In the genomic region with DNA sequence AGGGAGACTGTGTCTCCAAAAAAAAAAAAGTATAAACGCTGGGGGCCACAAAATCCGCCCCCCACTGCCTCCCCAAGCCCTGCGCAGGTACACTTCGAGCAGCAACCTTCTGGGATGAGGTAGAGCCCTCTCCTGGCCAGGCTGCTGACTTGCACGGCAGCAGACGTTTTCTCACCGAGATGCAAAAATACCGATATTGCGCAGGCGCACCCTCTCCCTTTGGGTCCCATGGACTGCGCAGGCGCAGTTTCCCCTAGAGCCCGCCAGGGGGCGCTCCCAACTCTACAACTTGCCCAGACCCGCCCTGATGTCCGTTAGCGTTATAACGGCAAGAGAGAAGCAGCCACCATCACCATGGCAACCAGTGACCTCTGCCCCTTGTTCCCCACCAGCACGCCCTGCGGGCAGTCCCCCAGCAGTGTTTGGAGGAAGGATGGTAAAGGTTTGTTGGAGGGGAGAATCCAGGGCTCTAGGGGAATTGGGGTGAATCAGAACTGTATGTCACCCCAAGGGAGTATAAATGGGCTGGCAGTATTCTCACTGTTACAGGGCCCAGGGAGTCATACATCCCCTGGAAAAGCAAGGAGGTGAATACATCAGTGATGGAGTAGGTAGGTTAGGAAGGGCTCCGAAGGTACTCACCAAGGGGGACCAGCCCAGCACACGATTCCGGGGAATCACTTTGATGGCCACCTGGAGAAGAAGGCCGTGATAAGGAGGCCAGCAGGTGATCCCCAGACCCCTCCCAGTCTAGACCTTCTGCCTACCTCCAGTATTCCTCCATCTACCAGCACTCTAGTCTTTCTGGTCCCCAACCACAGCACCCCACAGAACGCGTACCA, we compare ENCODE assay signal across 8 cellular contexts. TPM values are rescaled to one million over a fixed set of nuclear protein-coding genes. Genes with fewer than 3 reads are reported as not detected.
DNase-seq lines count a peak whose midpoint lies in the region; ATAC-seq and TF ChIP-seq lines count a peak whose summit lies in the region.

No MANE protein-coding gene starts in this region.

- peak overlapping the region; percentile 72 for H3K4me2 ChIP-seq in DOHH2 (ENCODE audit: low read length)
- H3K4me2 ChIP-seq in trophoblast cell (ENCODE audit: low read length) = peak overlapping the region; percentile 89

- no peak overlapping the region for H2AFZ ChIP-seq in trophoblast cell (ENCODE audit: insufficient read depth, low read length, poor library complexity)

- H3K4me3 ChIP-seq in DOHH2 (ENCODE audit: low read length) = peak overlapping the region; percentile 75
- no peak overlapping the region for H3K4me3 ChIP-seq in trophoblast cell (ENCODE audit: low read depth, low read length)
- H3K4me3 ChIP-seq in transverse colon = peak overlapping the region in 3 of 4 donors; percentile 49 to 85 (median 68)

- no peaks in the 10 kb centered on the region for H3K9me3 Mint-ChIP-seq in activated naive CD8-positive, alpha-beta T cell treated with anti-CD3 and anti-CD28 coated beads, Interleukin-2, amount 50 U/mL, for 24 hours

- no peak for TF ChIP-seq POLR2A in transverse colon (IDR thresholded peaks at IDR 0.05)

- H3K9me3 ChIP-seq in DOHH2 (ENCODE audit: control insufficient read depth, insufficient read depth, low read length) (no peaks in the 10 kb centered on the region), trophoblast cell (ENCODE audit: insufficient read depth, low read depth, low read length) (no peaks in the 10 kb centered on the region), transverse colon (no peaks in the 10 kb centered on the region)

- H4K91ac ChIP-seq in trophoblast cell (ENCODE audit: low read depth, low read length) = no peak overlapping the region

- peaks cover 68% of the 10 kb centered on the region for H3K4me1 Mint-ChIP-seq in activated naive CD8-positive, alpha-beta T cell treated with anti-CD3 and anti-CD28 coated beads, Interleukin-2, amount 50 U/mL, for 24 hours

- H3K27me3 Mint-ChIP-seq in activated naive CD8-positive, alpha-beta T cell treated with anti-CD3 and anti-CD28 coated beads, Interleukin-2, amount 50 U/mL, for 24 hours = no peaks in the 10 kb centered on the region

- no peak overlapping the region for H3K18ac ChIP-seq in trophoblast cell (ENCODE audit: low read length)

- no peak overlapping the region for H3K9ac ChIP-seq in trophoblast cell (ENCODE audit: low read length)

- TF ChIP-seq CTCF in DOHH2 (IDR thresholded peaks at IDR 0.05; ENCODE audit: low read depth, low read length, poor library complexity, severe bottlenecking) (peak; percentile 83), transverse colon (IDR thresholded peaks at IDR 0.05) (peak; percentile 90 to 98 (median 94))

- H3K27me3 ChIP-seq in DOHH2 (ENCODE audit: control insufficient read depth, low read length) (no peaks in the 10 kb centered on the region), trophoblast cell (ENCODE audit: insufficient read depth, low read length) (no peaks in the 10 kb centered on the region), transverse colon (no peaks in the 10 kb centered on the region)

- H4K12ac ChIP-seq in trophoblast cell (ENCODE audit: low read depth, low read length) = no peak overlapping the region

- H2BK5ac ChIP-seq in trophoblast cell (ENCODE audit: low read depth, low read length, poor library complexity) = no peak overlapping the region

- no CpG with 5 or more reads among the region's 26 CpGs for WGBS in trophoblast cell (ENCODE audit: extremely low coverage, insufficient coverage, insufficient read length)
- 41% methylated on average over 26 of the region's 26 CpGs; no CpG with 5 or more reads in 1 of the 2 donors for WGBS in transverse colon (ENCODE audit: low coverage in 1 of 2), 2 donors

- H3K4ac ChIP-seq in trophoblast cell (ENCODE audit: low read depth, low read length) = no peak overlapping the region

- peak overlapping the region; percentile 96 for H3K4me3 Mint-ChIP-seq in activated naive CD8-positive, alpha-beta T cell treated with anti-CD3 and anti-CD28 coated beads, Interleukin-2, amount 50 U/mL, for 24 hours

- in situ Hi-C loops in transverse colon (cut with MboI; ENCODE audit: low pct_ligation_motif_present in 1 of 4, low pct_unique_long_range_greater_than_20kb in 1 of 4, low sequenced_read_pairs in 3 of 4) = loop anchor here in 1 of 4 donors (25.0 kb wide), 1 partner anchor 280 kb away; no protein-coding TSS in a partner anchor

- H3K27ac Mint-ChIP-seq in activated naive CD8-positive, alpha-beta T cell treated with anti-CD3 and anti-CD28 coated beads, Interleukin-2, amount 50 U/mL, for 24 hours = peak overlapping the region; percentile 94

- DNase-seq in HCEC 1CT = peak; percentile 81
- DNase-seq in NCI-H128 (lab: John Stamatoyannopoulos, UW; ENCODE audit: unreplicated experiment) = peak; percentile 87
- DNase-seq in SW 1271 (lab: John Stamatoyannopoulos, UW) = peak; percentile 12 to 81
- peak; percentile 82 for DNase-seq in activated naive CD8-positive, alpha-beta T cell treated with anti-CD3 and anti-CD28 coated beads, Interleukin-2, amount 50 U/mL, for 24 hours
- peak; percentile 91 for DNase-seq in Right ventricle myocardium superior
- peak; percentile 83 to 91 for DNase-seq in trophoblast cell
- DNase-seq in transverse colon = peak; percentile 92

- peak overlapping the region; percentile 83 for H3K27ac ChIP-seq in DOHH2 (ENCODE audit: low read depth, low read length)
- no peak overlapping the region for H3K27ac ChIP-seq in trophoblast cell (ENCODE audit: low read depth, low read length)
- peak overlapping the region; percentile 86 to 95 (median 94) for H3K27ac ChIP-seq in transverse colon

- intact Hi-C loops in Right ventricle myocardium superior (cut with DNase I) = no loop called here
- intact Hi-C loops in transverse colon (cut with DNase I; ENCODE audit: low total_unique reads) = no loop called here

- H3K36me3 ChIP-seq in DOHH2 (ENCODE audit: control insufficient read depth, low read length) (peaks cover 57% of the 10 kb centered on the region), trophoblast cell (ENCODE audit: control insufficient read depth in 1 of 2, insufficient read depth in 2 of 2, low read length in 2 of 2) (peaks cover 7 to 16% of the 10 kb centered on the region in 2 experiments), transverse colon (no peaks in the 10 kb centered on the region)

- ATAC-seq in activated naive CD8-positive, alpha-beta T cell treated with anti-CD3 and anti-CD28 coated beads, Interleukin-2, amount 50 U/mL, for 24 hours = peak; percentile 41
- ATAC-seq in Right ventricle myocardium superior (ENCODE audit: poor library complexity) = peak; percentile 78

- H3K14ac ChIP-seq in trophoblast cell (ENCODE audit: low read length) = no peak overlapping the region

- no peaks in the 10 kb centered on the region for H3K9me2 ChIP-seq in DOHH2 (replicated peaks; ENCODE audit: control insufficient read depth, low read length)

- no peak for TF ChIP-seq EP300 in transverse colon (IDR thresholded peaks at IDR 0.05; ENCODE audit: low read depth)

- H2AK5ac ChIP-seq in trophoblast cell (ENCODE audit: low read length) = no peak overlapping the region

- H3K36me3 Mint-ChIP-seq in activated naive CD8-positive, alpha-beta T cell treated with anti-CD3 and anti-CD28 coated beads, Interleukin-2, amount 50 U/mL, for 24 hours (ENCODE audit: low read depth) = peaks cover 54% of the 10 kb centered on the region

- peaks cover 13% of the 10 kb centered on the region; the same call in 1 of the 2 replicates for H4K20me1 ChIP-seq in DOHH2 (ENCODE audit: control insufficient read depth, insufficient read depth, low read depth, low read length)

- no peak overlapping the region for H4K8ac ChIP-seq in trophoblast cell (ENCODE audit: low read depth, low read length)

- H3F3A ChIP-seq in DOHH2 (ENCODE audit: control insufficient read depth, insufficient read depth) = peaks cover 22% of the 10 kb centered on the region

- no peaks in the 10 kb centered on the region for H3K79me1 ChIP-seq in trophoblast cell (ENCODE audit: low read length)

- no peak overlapping the region for H2BK12ac ChIP-seq in trophoblast cell (ENCODE audit: low read length)

- H3K23ac ChIP-seq in trophoblast cell (ENCODE audit: low read length) = no peak overlapping the region

- H2BK120ac ChIP-seq in trophoblast cell (ENCODE audit: insufficient read depth, low read length, poor library complexity) = no peak overlapping the region

- H3K4me1 ChIP-seq in DOHH2 (ENCODE audit: control insufficient read depth, low read length) (peaks cover 30% of the 10 kb centered on the region), trophoblast cell (ENCODE audit: control insufficient read depth in 1 of 2, insufficient read depth in 2 of 2, low read length in 2 of 2) (peaks cover 5 to 14% of the 10 kb centered on the region in 2 experiments), transverse colon (peaks cover 0 to 18% (median 8%) of the 10 kb centered on the region in 4 donors)

- H3K79me2 ChIP-seq in DOHH2 (ENCODE audit: control insufficient read depth, low read length) (peaks cover 39% of the 10 kb centered on the region), trophoblast cell (ENCODE audit: control insufficient read depth, insufficient read depth, low read length, poor library complexity) (no peaks in the 10 kb centered on the region)

RNA-seq across cellular contexts. Expression of a gene that starts 1.5 kb away (rescaled TPM):
- 3.0 TPM for total RNA-seq in Right ventricle myocardium superior
- polyA plus RNA-seq in trophoblast cell (2013) = 5.0 and 5.4 TPM in 2 replicates
- total RNA-seq in transverse colon = 10 to 100 TPM in 3 of 4 donors, not detected in 1; 11.2 to 50.7 (median 20.6) TPM

RNA-seq across cellular contexts. Expression of a gene that starts 5.9 kb away (rescaled TPM):
- total RNA-seq in Right ventricle myocardium superior = 12.9 TPM
- polyA plus RNA-seq in trophoblast cell (2013) = 29.7 and 29.9 TPM in 2 replicates
- 10 to 100 TPM; 29.5 to 48.3 (median 33.8) TPM for total RNA-seq in transverse colon

RNA-seq across cellular contexts. Expression of a gene that starts 19.6 kb away (rescaled TPM):
- total RNA-seq in Right ventricle myocardium superior = 56.2 TPM
- polyA plus RNA-seq in trophoblast cell (2013) = 54.2 and 56.5 TPM in 2 replicates
- 10 to 100 TPM; 21.7 to 92.3 (median 63.8) TPM for total RNA-seq in transverse colon

RNA-seq across cellular contexts. Expression of a gene that starts 19.8 kb away (rescaled TPM):
- 79.7 TPM for total RNA-seq in Right ventricle myocardium superior
- 62.5 and 64.3 TPM in 2 replicates for polyA plus RNA-seq in trophoblast cell (2013)
- 10 to 100 TPM; 26.7 to 61.3 (median 43.7) TPM for total RNA-seq in transverse colon

RNA-seq across cellular contexts. Expression of a gene that starts 40.0 kb away (rescaled TPM):
- 16.7 TPM for total RNA-seq in Right ventricle myocardium superior
- 56.7 and 57.3 TPM in 2 replicates for polyA plus RNA-seq in trophoblast cell (2013)
- total RNA-seq in transverse colon = 10 to 100 TPM; 39.4 to 96.9 (median 40.6) TPM
